ENCODE assay signal across 8 cellular contexts in genomic region chr18:11909597-11910026, GRCh38. TPM values are rescaled to one million over a fixed set of nuclear protein-coding genes. Genes with fewer than 3 reads are reported as not detected.
DNase-seq lines count a peak whose midpoint lies in the region; ATAC-seq, FAIRE-seq and TF ChIP-seq lines count a peak whose summit lies in the region.

No MANE protein-coding gene starts in this region.

- H2AFZ ChIP-seq in HCT116 (ENCODE audit: low read depth, low read length, poor library complexity, severe bottlenecking) (peak overlapping the region; percentile 71), keratinocyte (ENCODE audit: control insufficient read depth, low read length) (peak overlapping the region; percentile 35)

- peak overlapping the region in 8 of 11 experiments; percentile 96 to 100 (median 98); a peak in 17 of 22 replicates for H3K27ac ChIP-seq in BLaER1 treated with 17β-estradiol and CSF1 and Interleukin-3, amounts not matched to agents 10 nM and 100 nM
- H3K27ac ChIP-seq in HCT116 (ENCODE audit: low read depth, low read length) = peak overlapping the region; percentile 91; the same call in 1 of the 2 replicates
- peak overlapping the region; percentile 84 for H3K27ac ChIP-seq in keratinocyte (ENCODE audit: control insufficient read depth, insufficient read depth, low read length)
- H3K27ac ChIP-seq in suprapubic skin = peak overlapping the region; percentile 99

- no peak for ATAC-seq in HCT116
- no peak for ATAC-seq in HG03139 (IDR thresholded peaks at IDR 0.05; ENCODE audit: unreplicated experiment)
- ATAC-seq in GM21619 (IDR thresholded peaks at IDR 0.05; ENCODE audit: unreplicated experiment) = no peak

- H3K9ac ChIP-seq in BLaER1 treated with 17β-estradiol and CSF1 and Interleukin-3, amounts not matched to agents 10 nM and 100 nM = peak overlapping the region in 10 of 11 experiments; percentile 91 to 100 (median 97); a peak in 17 of 22 replicates
- H3K9ac ChIP-seq in HCT116 (ENCODE audit: low read length) = peak overlapping the region; percentile 79; the same call in 1 of the 2 replicates
- H3K9ac ChIP-seq in keratinocyte (ENCODE audit: control insufficient read depth, extremely low read depth, insufficient read depth, low read length) = peak overlapping the region; percentile 93

- no peaks in the 10 kb centered on the region for H3K27me3 Mint-ChIP-seq in activated naive CD8-positive, alpha-beta T cell treated with anti-CD3 and anti-CD28 coated beads for 36 hours

- TF ChIP-seq CTCF in HCT116 (IDR thresholded peaks at IDR 0.05 in 2 of 3, conservative IDR thresholded peaks at IDR 0.05 in 1 of 3; ENCODE audit: borderline replicate concordance in 1 of 3, insufficient read depth in 1 of 3, low read depth in 2 of 3, low read length in 2 of 3) (no peak), keratinocyte (optimal IDR thresholded peaks at IDR 0.05 in 1 of 3, IDR thresholded peaks at IDR 0.05 in 1 of 3, conservative IDR thresholded peaks at IDR 0.05 in 1 of 3; ENCODE audit: extremely low read depth in 1 of 3, insufficient read depth in 2 of 3, low read length in 3 of 3) (no peak), suprapubic skin (IDR thresholded peaks at IDR 0.05) (no peak)

- no peaks in the 10 kb centered on the region for H3K9me1 ChIP-seq in keratinocyte (ENCODE audit: control insufficient read depth, extremely low read depth, insufficient read depth, low read length)

- TF ChIP-seq EP300 in suprapubic skin (IDR thresholded peaks at IDR 0.05) = no peak

- H3K79me2 ChIP-seq in HCT116 (ENCODE audit: insufficient read depth, low read length) = peaks cover 10% of the 10 kb centered on the region; the same call in 1 of the 2 replicates
- peaks cover 2% of the 10 kb centered on the region for H3K79me2 ChIP-seq in keratinocyte (ENCODE audit: control insufficient read depth, insufficient read depth, low read length)

- peak overlapping the region; percentile 34 for H3K4me3 Mint-ChIP-seq in activated naive CD8-positive, alpha-beta T cell treated with anti-CD3 and anti-CD28 coated beads for 36 hours

- RAD21 ChIA-PET in HCT116 (lab: Charles Lee; ENCODE audit: low non-redundant PET in 1 of 2, low total read pairs in 2 of 2, uncharacterized antibody in 2 of 2, unreplicated experiment in 2 of 2) = no interaction called here

- no peak overlapping the region for H3K27ac Mint-ChIP-seq in activated naive CD8-positive, alpha-beta T cell treated with anti-CD3 and anti-CD28 coated beads for 36 hours

- no peaks in the 10 kb centered on the region for H3K9me3 Mint-ChIP-seq in activated naive CD8-positive, alpha-beta T cell treated with anti-CD3 and anti-CD28 coated beads for 36 hours

- no peaks in the 10 kb centered on the region for H3K9me2 ChIP-seq in HCT116 (ENCODE audit: insufficient read depth)

- H3K4me2 ChIP-seq in BLaER1 treated with 17β-estradiol and CSF1 and Interleukin-3, amounts not matched to agents 10 nM and 100 nM = peak overlapping the region; percentile 81 to 98 (median 92)
- H3K4me2 ChIP-seq in HCT116 (ENCODE audit: low read length) (peak overlapping the region; percentile 81), keratinocyte (ENCODE audit: control insufficient read depth, extremely low read depth, insufficient read depth, low read depth, low read length) (peak overlapping the region; percentile 95)

- DNase-seq in HCT116 (ENCODE audit: low read depth, low spot score) (no peak), keratinocyte (ENCODE audit: low read depth, low spot score) (no peak), suprapubic skin (ENCODE audit: low spot score in 2 of 2) (no peak), NCI-H345 (lab: John Stamatoyannopoulos, UW) (no peak)
- DNase-seq in activated naive CD8-positive, alpha-beta T cell treated with anti-CD3 and anti-CD28 coated beads for 36 hours = no peak

- peaks cover 16% of the 10 kb centered on the region for H3K4me1 Mint-ChIP-seq in activated naive CD8-positive, alpha-beta T cell treated with anti-CD3 and anti-CD28 coated beads for 36 hours

- dilution Hi-C loops in keratinocyte (cut with MboI; ENCODE audit: extremely low pct_ligation_motif_present, low sequenced_read_pairs) = no loop called here

- H3K4me3 ChIP-seq in BLaER1 treated with 17β-estradiol and CSF1 and Interleukin-3, amounts not matched to agents 10 nM and 100 nM = peak overlapping the region in 8 of 10 experiments; percentile 68 to 84 (median 73); a peak in 10 of 20 replicates
- H3K4me3 ChIP-seq in HCT116 (replicated peaks in 1 of 2; ENCODE audit: low read depth in 1 of 2, low read length in 2 of 2) = peak overlapping the region in 1 of 2 experiments; percentile 77; a peak in 1 of 4 replicates
- H3K4me3 ChIP-seq in keratinocyte (ENCODE audit: control insufficient read depth in 2 of 3, extremely low read depth in 1 of 3, insufficient read depth in 2 of 3, low read depth in 1 of 3, low read length in 3 of 3) = peak overlapping the region in 1 of 3 experiments; percentile 95
- peak overlapping the region; percentile 90 for H3K4me3 ChIP-seq in suprapubic skin

- H4K20me1 ChIP-seq in BLaER1 treated with 17β-estradiol and CSF1 and Interleukin-3, amounts not matched to agents 10 nM and 100 nM = no peaks in the 10 kb centered on the region
- H4K20me1 ChIP-seq in HCT116 (ENCODE audit: insufficient read depth) (no peaks in the 10 kb centered on the region), keratinocyte (ENCODE audit: control insufficient read depth, extremely low read depth, insufficient read depth, low read length) (no peaks in the 10 kb centered on the region)

- TF ChIP-seq POLR2A in HCT116 (IDR thresholded peaks at IDR 0.05; ENCODE audit: borderline replicate concordance, extremely low read depth, insufficient read depth, insufficient read length) = no peak
- TF ChIP-seq POLR2A in suprapubic skin (IDR thresholded peaks at IDR 0.05) = no peak

- BruUV-seq in HCT116 (replicated peaks; lab: Mats Ljungman, UMichigan) = no TSS peak

- no peaks in the 10 kb centered on the region for H3K9me3 ChIP-seq in BLaER1 treated with 17β-estradiol and CSF1 and Interleukin-3, amounts not matched to agents 10 nM and 100 nM (replicated peaks in 1 of 11)
- H3K9me3 ChIP-seq in HCT116 (ENCODE audit: control insufficient read depth in 1 of 2, insufficient read depth in 1 of 2, low read depth in 1 of 2, low read length in 2 of 2) = no peaks in the 10 kb centered on the region
- no peaks in the 10 kb centered on the region for H3K9me3 ChIP-seq in keratinocyte (ENCODE audit: control insufficient read depth, low read depth, low read length)
- H3K9me3 ChIP-seq in suprapubic skin = no peaks in the 10 kb centered on the region

- 17% methylated on average over 1 of the region's 1 CpG for WGBS in suprapubic skin

- CTCF ChIA-PET in HCT116 (lab: Charles Lee) = no interaction called here

- no peak for TF ChIP-seq RAD21 in HCT116 (IDR thresholded peaks at IDR 0.05; ENCODE audit: low read depth)

- peaks cover 11 to 66% (median 24%) of the 10 kb centered on the region in 10 experiments for H3K4me1 ChIP-seq in BLaER1 treated with 17β-estradiol and CSF1 and Interleukin-3, amounts not matched to agents 10 nM and 100 nM
- H3K4me1 ChIP-seq in HCT116 (ENCODE audit: control insufficient read depth in 1 of 2, insufficient read depth in 2 of 2, low read length in 2 of 2) = peaks cover 4 to 19% of the 10 kb centered on the region in 2 experiments; a peak in 3 of 4 replicates
- peaks cover 11% of the 10 kb centered on the region for H3K4me1 ChIP-seq in keratinocyte (ENCODE audit: control insufficient read depth, extremely low read depth, insufficient read depth, low read length)
- H3K4me1 ChIP-seq in suprapubic skin = peaks cover 26% of the 10 kb centered on the region

- FAIRE-seq in keratinocyte (lab: Jason Lieb, UNC) = no peak

- H3K36me3 Mint-ChIP-seq in activated naive CD8-positive, alpha-beta T cell treated with anti-CD3 and anti-CD28 coated beads for 36 hours = peaks cover 5% of the 10 kb centered on the region

- H3K27me3 ChIP-seq in BLaER1 treated with 17β-estradiol and CSF1 and Interleukin-3, amounts not matched to agents 10 nM and 100 nM = no peaks in the 10 kb centered on the region
- H3K27me3 ChIP-seq in HCT116 (ENCODE audit: insufficient read depth, low read length) = no peaks in the 10 kb centered on the region
- H3K27me3 ChIP-seq in keratinocyte (ENCODE audit: control insufficient read depth, extremely low read depth, insufficient read depth, low read length) = no peaks in the 10 kb centered on the region
- H3K27me3 ChIP-seq in suprapubic skin = no peaks in the 10 kb centered on the region

- POLR2A ChIA-PET in HCT116 (lab: Charles Lee) = interaction anchor here (1.5 kb wide), 1 partner anchor 71 kb away, joined by 4 read pairs; the partner anchor contains the start of gene IMPA2

- H3K36me3 ChIP-seq in BLaER1 treated with 17β-estradiol and CSF1 and Interleukin-3, amounts not matched to agents 10 nM and 100 nM = peaks cover 2 to 14% (median 10%) of the 10 kb centered on the region in 11 experiments; a peak in 15 of 22 replicates
- H3K36me3 ChIP-seq in HCT116 (ENCODE audit: control insufficient read depth in 1 of 2, insufficient read depth in 2 of 2, low read length in 2 of 2) = no peaks in the 10 kb centered on the region; a peak in 1 of 4 replicates
- H3K36me3 ChIP-seq in keratinocyte (ENCODE audit: control insufficient read depth in 2 of 2, extremely low read depth in 1 of 2, insufficient read depth in 2 of 2, low read length in 2 of 2) = peaks cover 0 to 2% of the 10 kb centered on the region in 2 experiments
- peaks cover 5% of the 10 kb centered on the region for H3K36me3 ChIP-seq in suprapubic skin

- intact Hi-C loops in HCT116 (cut with micrococcal nuclease) = loop anchor here (2.0 kb wide), 1 partner anchor 59 kb away; the partner anchor contains the start of gene CHMP1B

RNA-seq across cellular contexts. Expression of gene MPPE1, which starts 1.5 kb away (rescaled TPM):
- total RNA-seq in HCT116 (2021; ENCODE audit: unreplicated experiment) (21.4 TPM), suprapubic skin (10 to 100 TPM; 28.2 to 84.2 (median 40.3) TPM)
- polyA plus RNA-seq in HCT116 (2012) = 12.1 and 12.4 TPM in 2 replicates
- 10 to 100 TPM; 25.3 to 27.1 TPM for total RNA-seq in activated naive CD8-positive, alpha-beta T cell treated with anti-CD3 and anti-CD28 coated beads for 36 hours
- 14.4 to 25.0 TPM (median 21.0 TPM) in 3 replicates for polyA plus RNA-seq in keratinocyte
- polyA plus RNA-seq in keratinocyte (2011; ENCODE audit: low read depth) = 34.4 TPM
- polyA plus RNA-seq in keratinocyte (2011; cell fraction: cytosol; rRNA removed) = 11.2 and 12.1 TPM in 2 replicates
- 37.7 and 41.5 TPM in 2 replicates for polyA plus RNA-seq in keratinocyte (2011; cell fraction: nucleus; rRNA removed)
- polyA plus RNA-seq in keratinocyte (2012; ENCODE audit: low replicate concordance) = 23.3 and 39.4 TPM in 2 replicates
- polyA minus RNA-seq in keratinocyte = 8.7 to 15.7 TPM (median 15.1 TPM) in 3 replicates
- polyA minus RNA-seq in keratinocyte (2011; cell fraction: cytosol; rRNA and poly(A)+ RNA removed) = 10.9 TPM
- polyA minus RNA-seq in keratinocyte (2011; cell fraction: nucleus; rRNA and poly(A)+ RNA removed) = 17.3 and 35.8 TPM in 2 replicates

RNA-seq across cellular contexts. Expression of gene CHMP1B, which starts 58.4 kb away (rescaled TPM):
- total RNA-seq in HCT116 (2021; ENCODE audit: unreplicated experiment) = 30.3 TPM
- 31.1 and 43.8 TPM in 2 replicates for polyA plus RNA-seq in HCT116 (2012)
- 10 to 100 TPM; 22.8 to 23.0 TPM for total RNA-seq in activated naive CD8-positive, alpha-beta T cell treated with anti-CD3 and anti-CD28 coated beads for 36 hours
- polyA plus RNA-seq in keratinocyte = 30.7 to 54.7 TPM (median 51.4 TPM) in 3 replicates
- 72.0 TPM for polyA plus RNA-seq in keratinocyte (2011; ENCODE audit: low read depth)
- 34.0 and 35.9 TPM in 2 replicates for polyA plus RNA-seq in keratinocyte (2011; cell fraction: cytosol; rRNA removed)
- 91.1 and 111 TPM in 2 replicates for polyA plus RNA-seq in keratinocyte (2011; cell fraction: nucleus; rRNA removed)
- 33.8 and 55.2 TPM in 2 replicates for polyA plus RNA-seq in keratinocyte (2012; ENCODE audit: low replicate concordance)
- polyA minus RNA-seq in keratinocyte = 14.3 to 37.4 TPM (median 34.8 TPM) in 3 replicates
- 31.1 TPM for polyA minus RNA-seq in keratinocyte (2011; cell fraction: cytosol; rRNA and poly(A)+ RNA removed)
- 36.0 and 53.2 TPM in 2 replicates for polyA minus RNA-seq in keratinocyte (2011; cell fraction: nucleus; rRNA and poly(A)+ RNA removed)
- total RNA-seq in suprapubic skin = 100 to 1,000 TPM in 1 of 4 donors, 10 to 100 TPM in 3; 53.9 to 123 (median 80.4) TPM
